1 cellular context compared by ENCODE assay signal in the genomic region with DNA sequence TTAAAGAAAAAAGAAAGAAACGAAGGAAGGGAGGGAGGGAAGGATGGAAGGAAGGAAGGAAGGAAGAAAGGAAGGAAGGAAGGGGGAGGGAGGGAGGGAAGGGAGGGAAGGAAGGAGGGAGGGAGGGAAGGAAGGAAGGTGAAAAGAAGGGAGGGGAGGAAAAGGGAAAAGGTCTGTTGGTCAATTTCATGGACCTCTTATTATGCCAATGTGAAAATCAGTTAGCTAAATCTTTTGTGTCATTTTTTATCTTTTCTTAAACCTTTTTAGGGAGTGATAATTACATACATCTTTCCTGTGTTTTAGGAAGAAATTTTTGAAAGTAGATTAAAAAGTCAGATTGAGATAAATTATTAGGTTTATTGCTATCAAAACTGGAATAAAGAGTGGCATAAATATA.
TF ChIP-seq lines count a peak whose summit lies in the region.

No MANE protein-coding gene starts in this region.

TF ChIP-seq in HCT116, 20 proteins besides CTCF, POLR2A, EP300 and RAD21 (continued from another document):
- TF ChIP-seq FOSL1 (IDR thresholded peaks at IDR 0.05; ENCODE audit: low read depth) (no peak), ZNF274 (IDR thresholded peaks at IDR 0.05; ENCODE audit: low read depth, low read length) (no peak), POLR2AphosphoS5 (IDR thresholded peaks at IDR 0.05; ENCODE audit: low read depth, low read length) (no peak), ZFX (IDR thresholded peaks at IDR 0.05) (no peak)
- TF ChIP-seq, protein P1, sequence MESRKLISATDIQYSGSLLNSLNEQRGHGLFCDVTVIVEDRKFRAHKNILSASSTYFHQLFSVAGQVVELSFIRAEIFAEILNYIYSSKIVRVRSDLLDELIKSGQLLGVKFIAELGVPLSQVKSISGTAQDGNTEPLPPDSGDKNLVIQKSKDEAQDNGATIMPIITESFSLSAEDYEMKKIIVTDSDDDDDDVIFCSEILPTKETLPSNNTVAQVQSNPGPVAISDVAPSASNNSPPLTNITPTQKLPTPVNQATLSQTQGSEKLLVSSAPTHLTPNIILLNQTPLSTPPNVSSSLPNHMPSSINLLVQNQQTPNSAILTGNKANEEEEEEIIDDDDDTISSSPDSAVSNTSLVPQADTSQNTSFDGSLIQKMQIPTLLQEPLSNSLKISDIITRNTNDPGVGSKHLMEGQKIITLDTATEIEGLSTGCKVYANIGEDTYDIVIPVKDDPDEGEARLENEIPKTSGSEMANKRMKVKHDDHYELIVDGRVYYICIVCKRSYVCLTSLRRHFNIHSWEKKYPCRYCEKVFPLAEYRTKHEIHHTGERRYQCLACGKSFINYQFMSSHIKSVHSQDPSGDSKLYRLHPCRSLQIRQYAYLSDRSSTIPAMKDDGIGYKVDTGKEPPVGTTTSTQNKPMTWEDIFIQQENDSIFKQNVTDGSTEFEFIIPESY (IDR thresholded peaks at IDR 0.05; ENCODE audit: extremely low read depth, insufficient replicate concordance, low read length) = no peak
- TF ChIP-seq, protein P2, sequence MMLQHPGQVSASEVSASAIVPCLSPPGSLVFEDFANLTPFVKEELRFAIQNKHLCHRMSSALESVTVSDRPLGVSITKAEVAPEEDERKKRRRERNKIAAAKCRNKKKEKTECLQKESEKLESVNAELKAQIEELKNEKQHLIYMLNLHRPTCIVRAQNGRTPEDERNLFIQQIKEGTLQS (IDR thresholded peaks at IDR 0.05) = no peak
- TF ChIP-seq, protein P3, sequence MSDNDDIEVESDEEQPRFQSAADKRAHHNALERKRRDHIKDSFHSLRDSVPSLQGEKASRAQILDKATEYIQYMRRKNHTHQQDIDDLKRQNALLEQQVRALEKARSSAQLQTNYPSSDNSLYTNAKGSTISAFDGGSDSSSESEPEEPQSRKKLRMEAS (IDR thresholded peaks at IDR 0.05) = no peak
- TF ChIP-seq, protein P4, sequence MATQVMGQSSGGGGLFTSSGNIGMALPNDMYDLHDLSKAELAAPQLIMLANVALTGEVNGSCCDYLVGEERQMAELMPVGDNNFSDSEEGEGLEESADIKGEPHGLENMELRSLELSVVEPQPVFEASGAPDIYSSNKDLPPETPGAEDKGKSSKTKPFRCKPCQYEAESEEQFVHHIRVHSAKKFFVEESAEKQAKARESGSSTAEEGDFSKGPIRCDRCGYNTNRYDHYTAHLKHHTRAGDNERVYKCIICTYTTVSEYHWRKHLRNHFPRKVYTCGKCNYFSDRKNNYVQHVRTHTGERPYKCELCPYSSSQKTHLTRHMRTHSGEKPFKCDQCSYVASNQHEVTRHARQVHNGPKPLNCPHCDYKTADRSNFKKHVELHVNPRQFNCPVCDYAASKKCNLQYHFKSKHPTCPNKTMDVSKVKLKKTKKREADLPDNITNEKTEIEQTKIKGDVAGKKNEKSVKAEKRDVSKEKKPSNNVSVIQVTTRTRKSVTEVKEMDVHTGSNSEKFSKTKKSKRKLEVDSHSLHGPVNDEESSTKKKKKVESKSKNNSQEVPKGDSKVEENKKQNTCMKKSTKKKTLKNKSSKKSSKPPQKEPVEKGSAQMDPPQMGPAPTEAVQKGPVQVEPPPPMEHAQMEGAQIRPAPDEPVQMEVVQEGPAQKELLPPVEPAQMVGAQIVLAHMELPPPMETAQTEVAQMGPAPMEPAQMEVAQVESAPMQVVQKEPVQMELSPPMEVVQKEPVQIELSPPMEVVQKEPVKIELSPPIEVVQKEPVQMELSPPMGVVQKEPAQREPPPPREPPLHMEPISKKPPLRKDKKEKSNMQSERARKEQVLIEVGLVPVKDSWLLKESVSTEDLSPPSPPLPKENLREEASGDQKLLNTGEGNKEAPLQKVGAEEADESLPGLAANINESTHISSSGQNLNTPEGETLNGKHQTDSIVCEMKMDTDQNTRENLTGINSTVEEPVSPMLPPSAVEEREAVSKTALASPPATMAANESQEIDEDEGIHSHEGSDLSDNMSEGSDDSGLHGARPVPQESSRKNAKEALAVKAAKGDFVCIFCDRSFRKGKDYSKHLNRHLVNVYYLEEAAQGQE (IDR thresholded peaks at IDR 0.05; ENCODE audit: low read depth) = no peak
